1 cellular context compared by ENCODE assay signal in genomic region chr1:171841050-171841910, GRCh38.
TF ChIP-seq lines count a peak whose summit lies in the region.

Gene DNM3, plus strand, starts transcription at chr1:171841498. Its CDS starts 159 bp downstream, at chr1:171841657.

TF ChIP-seq in WTC11, 78 proteins besides CTCF, POLR2A, EP300 and RAD21 (continued from another document):
- no peak for TF ChIP-seq SMAD3 (CRISPR knock-in tag; IDR thresholded peaks at IDR 0.05; ENCODE audit: borderline replicate concordance)
